Comparison of ENCODE assay signal across 10 cellular contexts in genomic region chr18:59502222-59502898, GRCh38.
DNase-seq lines count a peak whose midpoint lies in the region; ATAC-seq, FAIRE-seq and TF ChIP-seq lines count a peak whose summit lies in the region.
"Had no signal": no experiment of that assay in that cellular context is flagged by ENCODE, and none has a peak within 500 bp of the region (broad histone marks: within the 10 kb centered on the region; RNA-seq: fewer than 3 reads in every experiment).

No MANE protein-coding gene starts in this region.

- POLR2A ChIA-PET in WTC11 (lab: Charles Lee) = no interaction called here

- H3K4me1 Mint-ChIP-seq in WTC11 = peaks cover 17% of the 10 kb centered on the region

- intact Hi-C loops in heart right ventricle (cut with DNase I) = loop anchor here in 1 of 10 donors (1.0 kb wide), 1 partner anchor 32 kb away; no protein-coding TSS in a partner anchor

- CTCF ChIA-PET in WTC11 (lab: Charles Lee) = no interaction called here

- H3K4me3 ChIP-seq in heart right ventricle = no peak overlapping the region

- peaks cover 14% of the 10 kb centered on the region for H3K36me3 Mint-ChIP-seq in WTC11

- peak overlapping the region; percentile 30 to 86 (median 78) for H3K27ac ChIP-seq in heart right ventricle

- no peaks in the 10 kb centered on the region for H3K27me3 ChIP-seq in heart right ventricle

- no peaks in the 10 kb centered on the region for H3K36me3 ChIP-seq in heart right ventricle

- no peak for TF ChIP-seq POLR2A in GM12892 (IDR thresholded peaks at IDR 0.05; ENCODE audit: low read depth, low read length)

- no peak for FAIRE-seq in GM12892 (lab: Jason Lieb, UNC)

- ATAC-seq in WTC11 = peak; percentile 68
- ATAC-seq in heart right ventricle = peak; percentile 87 to 95 (median 90)

- no peak overlapping the region for H3K4me3 Mint-ChIP-seq in WTC11

- TF ChIP-seq CTCF in WTC11 (IDR thresholded peaks at IDR 0.05) (no peak), heart right ventricle (IDR thresholded peaks at IDR 0.05) (no peak)

- H3K27me3 Mint-ChIP-seq in WTC11 (ENCODE audit: low read depth) = no peaks in the 10 kb centered on the region

- peaks cover 30% of the 10 kb centered on the region for H3K9me3 Mint-ChIP-seq in WTC11

- 0 out of 2 replicates have a peak overlapping the region, but pooled peaks have one; percentile 17 for H3K27ac Mint-ChIP-seq in WTC11

- H3K4me1 ChIP-seq in heart right ventricle = peaks cover 3 to 39% (median 20%) of the 10 kb centered on the region in 9 donors

- 15 to 30% methylated on average over 9 of the region's 9 CpGs for WGBS in heart right ventricle, 2 donors

- DNase-seq in GM03348 (ENCODE audit: low spot score) = peak; percentile 73
- DNase-seq in WTC11 (ENCODE audit: low spot score) = no peak
- DNase-seq in heart right ventricle = peak in 1 of 2 donors; percentile 65
- peak; percentile 70 for DNase-seq in retina
- no peak for DNase-seq in DMS114 treated with DMSO at 0.1 percent for 48 hours (lab: John Stamatoyannopoulos, UW; ENCODE audit: unreplicated experiment)
- DNase-seq in NCI-H748 treated with DMSO at 0.1 percent for 48 hours (lab: John Stamatoyannopoulos, UW) = no peak
- DNase-seq in T-helper 9 cell = no peak
- no peak for DNase-seq in GM12892 (ENCODE audit: insufficient read length)
- DNase-seq: activated T-cell treated with anti-CD3 and anti-CD28 coated beads, Interleukin-2, amount 50 U/mL, for 1 hour; H7 had no signal

- peaks cover 0 to 10% (median 0%) of the 10 kb centered on the region in 11 donors for H3K9me3 ChIP-seq in heart right ventricle

TF ChIP-seq in WTC11, 78 proteins besides CTCF, POLR2A, EP300 and RAD21:
- TF ChIP-seq GABPB1 (CRISPR knock-in tag; IDR thresholded peaks at IDR 0.05) (no peak), ZNF263 (CRISPR knock-in tag; IDR thresholded peaks at IDR 0.05; ENCODE audit: low read depth) (no peak), HMGXB4 (CRISPR knock-in tag; IDR thresholded peaks at IDR 0.05) (no peak), ZBTB21 (CRISPR knock-in tag; IDR thresholded peaks at IDR 0.05; ENCODE audit: borderline replicate concordance) (no peak), AFF4 (CRISPR knock-in tag; IDR thresholded peaks at IDR 0.05; ENCODE audit: borderline replicate concordance) (no peak), OVOL2 (CRISPR knock-in tag; IDR thresholded peaks at IDR 0.05; ENCODE audit: borderline replicate concordance) (no peak), JAZF1 (CRISPR knock-in tag; IDR thresholded peaks at IDR 0.05) (no peak), ZBTB43 (CRISPR knock-in tag; IDR thresholded peaks at IDR 0.05) (no peak), SMAD3 (CRISPR knock-in tag; IDR thresholded peaks at IDR 0.05; ENCODE audit: borderline replicate concordance) (no peak), PRRX2 (CRISPR knock-in tag; IDR thresholded peaks at IDR 0.05) (no peak), ZNF232 (CRISPR knock-in tag; IDR thresholded peaks at IDR 0.05) (no peak), GRHL2 (CRISPR knock-in tag; IDR thresholded peaks at IDR 0.05; ENCODE audit: insufficient replicate concordance, severe bottlenecking) (no peak), ZNF121 (CRISPR knock-in tag; IDR thresholded peaks at IDR 0.05) (no peak)
TF ChIP-seq in WTC11: peak in this region for 0.

Comparison
In these comparisons a context has a peak if more than half of its experiments do, and no peak if none do; other contexts are left out.
1. DNase-seq: peak in GM03348 (single experiment) and retina (single experiment); none in WTC11 (single experiment), DMS114 treated with DMSO at 0.1 percent for 48 hours (single experiment), NCI-H748 treated with DMSO at 0.1 percent for 48 hours (single experiment), T-helper 9 cell (single experiment) and GM12892 (single experiment).